ENCODE assay signal across 1 cellular context in genomic region chr2:132949108-132949507, GRCh38.
TF ChIP-seq lines count a peak whose summit lies in the region.

No MANE protein-coding gene starts in this region.

TF ChIP-seq in WTC11, 78 proteins besides CTCF, POLR2A, EP300 and RAD21 (continued from another document):
- TF ChIP-seq FOXP4 (CRISPR knock-in tag; IDR thresholded peaks at IDR 0.05): no peak
